ENCODE assay signal across 20 cellular contexts in genomic region chr2:203360833-203361430, GRCh38. TPM values are rescaled to one million over a fixed set of nuclear protein-coding genes. Genes with fewer than 3 reads are reported as not detected.
DNase-seq lines count a peak whose midpoint lies in the region; ATAC-seq lines count a peak whose summit lies in the region.
"Had no signal": no experiment of that assay in that cellular context is flagged by ENCODE, and none has a peak within 500 bp of the region (broad histone marks: within the 10 kb centered on the region; RNA-seq: fewer than 3 reads in every experiment).

No MANE protein-coding gene starts in this region.

- H2AFZ ChIP-seq in Karpas-422 (ENCODE audit: low read length) = no peak overlapping the region

- H3K9ac ChIP-seq in Karpas-422 (ENCODE audit: low read length) = no peak overlapping the region

- no peaks in the 10 kb centered on the region for H4K20me1 ChIP-seq in Karpas-422 (ENCODE audit: insufficient read depth, low read depth, low read length)

- H3K27me3 ChIP-seq in Karpas-422 (ENCODE audit: low read length) = no peaks in the 10 kb centered on the region
- H3K27me3 ChIP-seq: adrenal gland, tibial nerve had no signal

- ATAC-seq in HG03039 (IDR thresholded peaks at IDR 0.05; ENCODE audit: unreplicated experiment) = no peak
- ATAC-seq: activated T-cell treated with anti-CD3 and anti-CD28 coated beads, Interleukin-2, amount 50 U/mL, for 72 hours; CD8-positive, alpha-beta T cell; esophagus mucosa had no signal

- DNase-seq in NCI-H748 (lab: John Stamatoyannopoulos, UW; ENCODE audit: unreplicated experiment) (peak; percentile 22), NCI-H748 treated with DMSO at 0.1 percent for 48 hours (lab: John Stamatoyannopoulos, UW) (no peak), Karpas-422 (no peak), substantia nigra (lab: John Stamatoyannopoulos, UW) (no peak), T-helper 1 cell (no peak), glomerular visceral epithelial cell (ENCODE audit: extremely low spot score) (no peak)
- DNase-seq: activated T-cell treated with anti-CD3 and anti-CD28 coated beads, Interleukin-2, amount 50 U/mL, for 72 hours; adrenal gland; CD8-positive, alpha-beta T cell; H9; Kasumi-1; naive B cell; NCI-H1930; T1000 had no signal

- H3K9me3 ChIP-seq in Karpas-422 (ENCODE audit: low read length) = no peaks in the 10 kb centered on the region
- H3K9me3 ChIP-seq: adrenal gland, tibial nerve had no signal

- H3K27ac ChIP-seq in Karpas-422 (ENCODE audit: low read length) (peak overlapping the region; percentile 26; the same call in 1 of the 2 replicates), cingulate gyrus (ENCODE audit: low read depth, low read length) (peak overlapping the region; percentile 4), substantia nigra (ENCODE audit: low read depth, low read length, poor library complexity, severe bottlenecking) (peak overlapping the region; percentile 16)
- H3K27ac ChIP-seq: adrenal gland, coronary artery, HL-60 had no signal

- H3K9me2 ChIP-seq in Karpas-422 (replicated peaks; ENCODE audit: insufficient read depth, low read length) = no peaks in the 10 kb centered on the region

- H3K79me2 ChIP-seq in Karpas-422 (ENCODE audit: low read length) = peaks cover 92% of the 10 kb centered on the region

- H3K4me3 ChIP-seq in Karpas-422 (ENCODE audit: low read length) = no peak overlapping the region
- H3K4me3 ChIP-seq: adrenal gland, coronary artery, tibial nerve had no signal

- H3K4me1 ChIP-seq in Karpas-422 (ENCODE audit: low read length) = peaks cover 19% of the 10 kb centered on the region

- no peaks in the 10 kb centered on the region for H3K36me3 ChIP-seq in Karpas-422 (ENCODE audit: insufficient read depth, low read length)
- H3K36me3 ChIP-seq: adrenal gland, tibial nerve had no signal

- no peak overlapping the region for H3K4me2 ChIP-seq in Karpas-422 (ENCODE audit: low read depth, low read length, poor library complexity, severe bottlenecking)

RNA-seq across cellular contexts. Expression of gene ABI2, which starts 32.7 kb away (rescaled TPM):
- 91.9 and 142 TPM in 2 replicates for total RNA-seq in Karpas-422 (2014; rRNA removed; shearing (Covaris generic); ENCODE audit: low replicate concordance)
